Comparison of ENCODE assay signal across 1 cellular context in genomic region chr20:3166913-3167342, GRCh38.
TF ChIP-seq lines count a peak whose summit lies in the region.

No MANE protein-coding gene starts in this region.

TF ChIP-seq in HepG2, 621 proteins besides CTCF, POLR2A, EP300 and RAD21:
- peak; percentile 55 for TF ChIP-seq AGO2 (optimal IDR thresholded peaks at IDR 0.05; ENCODE audit: low read depth, low read length)
- no peak for TF ChIP-seq SALL1 (CRISPR knock-in tag; IDR thresholded peaks at IDR 0.05)
- no peak for TF ChIP-seq ZNF331 (CRISPR knock-in tag; IDR thresholded peaks at IDR 0.05)
- TF ChIP-seq SKI (IDR thresholded peaks at IDR 0.05; ENCODE audit: partially characterized antibody) = no peak
- peak; percentile 51; the same call in 1 of the 2 replicates for TF ChIP-seq ZBTB7A (CRISPR knock-in tag; IDR thresholded peaks at IDR 0.05)
- TF ChIP-seq RBFOX2 (IDR thresholded peaks at IDR 0.05; ENCODE audit: low read depth, low read length) = peak; percentile 46; the same call in 1 of the 2 replicates
- TF ChIP-seq GABPB1 (CRISPR knock-in tag; IDR thresholded peaks at IDR 0.05) = peak; percentile 40; the same call in 1 of the 2 replicates
- peak; percentile 84 for TF ChIP-seq ZNF629 (CRISPR knock-in tag; conservative IDR thresholded peaks at IDR 0.05)
- no peak for TF ChIP-seq DMTF1 (CRISPR knock-in tag; IDR thresholded peaks at IDR 0.05)
- TF ChIP-seq ZNF644 (CRISPR knock-in tag; IDR thresholded peaks at IDR 0.05; ENCODE audit: low read depth) = no peak
- no peak for TF ChIP-seq PCBP1 (IDR thresholded peaks at IDR 0.05; ENCODE audit: borderline replicate concordance, low read depth, low read length)
- TF ChIP-seq ZNF124 (CRISPR knock-in tag; IDR thresholded peaks at IDR 0.05) = no peak
- TF ChIP-seq RARG (CRISPR knock-in tag; IDR thresholded peaks at IDR 0.05; ENCODE audit: low read depth) = no peak
- peak; percentile 85 for TF ChIP-seq HNRNPL (IDR thresholded peaks at IDR 0.05; ENCODE audit: low read depth, low read length)
- no peak for TF ChIP-seq MLXIP (CRISPR knock-in tag; IDR thresholded peaks at IDR 0.05; ENCODE audit: borderline replicate concordance)
- no peak for TF ChIP-seq CREB1 (IDR thresholded peaks at IDR 0.05)
- no peak for TF ChIP-seq CREB1 (CRISPR knock-in tag; IDR thresholded peaks at IDR 0.05)
- no peak for TF ChIP-seq ZNF207 (IDR thresholded peaks at IDR 0.05; ENCODE audit: borderline replicate concordance)
- TF ChIP-seq ZNF280B (CRISPR knock-in tag; IDR thresholded peaks at IDR 0.05; ENCODE audit: borderline replicate concordance) = 0 out of 2 replicates have a peak, but pooled peaks have one; percentile 13
- no peak for TF ChIP-seq TIGD3 (CRISPR knock-in tag; IDR thresholded peaks at IDR 0.05; ENCODE audit: borderline replicate concordance)
- TF ChIP-seq ZNF713 (CRISPR knock-in tag; IDR thresholded peaks at IDR 0.05) = no peak
- no peak for TF ChIP-seq NCOA2 (CRISPR knock-in tag; IDR thresholded peaks at IDR 0.05)
- TF ChIP-seq SP140L (CRISPR knock-in tag; IDR thresholded peaks at IDR 0.05; ENCODE audit: borderline replicate concordance) = no peak
- TF ChIP-seq MTA1 (CRISPR knock-in tag; IDR thresholded peaks at IDR 0.05; ENCODE audit: borderline replicate concordance) = 0 out of 2 replicates have a peak, but pooled peaks have one; percentile 40
- no peak for TF ChIP-seq E2F5 (CRISPR knock-in tag; conservative IDR thresholded peaks at IDR 0.05)
- no peak for TF ChIP-seq MXD4 (CRISPR knock-in tag; IDR thresholded peaks at IDR 0.05)
- no peak for TF ChIP-seq ZFP36 (IDR thresholded peaks at IDR 0.05; ENCODE audit: borderline replicate concordance, low read depth, low read length, partially characterized antibody)
- TF ChIP-seq THAP11 (CRISPR knock-in tag; IDR thresholded peaks at IDR 0.05) = no peak
- TF ChIP-seq RNF2 (conservative IDR thresholded peaks at IDR 0.05; ENCODE audit: low read depth) = no peak
